In genomic region chr15:82398785-82399184, GRCh38 we compare ENCODE assay signal across 28 cellular contexts. TPM values are rescaled to one million over a fixed set of nuclear protein-coding genes. Genes with fewer than 3 reads are reported as not detected.
DNase-seq lines count a peak whose midpoint lies in the region; ATAC-seq and TF ChIP-seq lines count a peak whose summit lies in the region.
"Had no signal": no experiment of that assay in that cellular context is flagged by ENCODE, and none has a peak within 500 bp of the region (broad histone marks: within the 10 kb centered on the region; RNA-seq: fewer than 3 reads in every experiment).

No MANE protein-coding gene starts in this region.

- BruUV-seq in Panc1 (replicated peaks; lab: Mats Ljungman, UMichigan): TSS peak; percentile 7

- H3K27me3 Mint-ChIP-seq in naive B cell (no peaks in the 10 kb centered on the region), CD14-positive monocyte (ENCODE audit: low read depth in 3 of 3) (peaks cover 0 to 3% (median 0%) of the 10 kb centered on the region in 3 donors)
- H3K27me3 Mint-ChIP-seq: activated naive CD4-positive, alpha-beta T cell treated with anti-CD3 and anti-CD28 coated beads, Interleukin-2, amount 50 U/mL, for 24 hours; naive thymus-derived CD8-positive, alpha-beta T cell; T-helper 17 cell had no signal

- intact Hi-C loops in Panc1 (cut with micrococcal nuclease; ENCODE audit: unreplicated experiment) (no loop called here), CD14-positive monocyte (cut with micrococcal nuclease) (no loop called here), breast epithelium (cut with DNase I; ENCODE audit: low total_unique reads) (no loop called here)

- H3K4me3 ChIP-seq in Panc1 (ENCODE audit: low read depth in 2 of 2, low read length in 2 of 2) (no peak overlapping the region), breast epithelium (no peak overlapping the region)
- H3K4me3 ChIP-seq: dorsolateral prefrontal cortex, gastrocnemius medialis, GM23248, PC-9, psoas muscle, tibial artery had no signal

- no peak for TF ChIP-seq POLR2A in breast epithelium (IDR thresholded peaks at IDR 0.05)

- H3K9me3 ChIP-seq in Panc1 (ENCODE audit: control insufficient read depth, insufficient read depth, low read depth, low read length) (no peaks in the 10 kb centered on the region), breast epithelium (no peaks in the 10 kb centered on the region)
- H3K9me3 ChIP-seq: Caco-2, gastrocnemius medialis, tibial artery had no signal

- no peaks in the 10 kb centered on the region for H3K27me3 ChIP-seq in Panc1 (ENCODE audit: control insufficient read depth, insufficient read depth, low read length)
- no peaks in the 10 kb centered on the region for H3K27me3 ChIP-seq in breast epithelium
- H3K27me3 ChIP-seq: brain microvascular endothelial cell, dorsolateral prefrontal cortex, gastrocnemius medialis, tibial artery had no signal

- peak overlapping the region; percentile 29 to 97 (median 90) for H3K27ac Mint-ChIP-seq in naive B cell
- no peak overlapping the region for H3K27ac Mint-ChIP-seq in CD14-positive monocyte
- H3K27ac Mint-ChIP-seq: activated naive CD4-positive, alpha-beta T cell treated with anti-CD3 and anti-CD28 coated beads, Interleukin-2, amount 50 U/mL, for 24 hours; naive thymus-derived CD8-positive, alpha-beta T cell; T-helper 17 cell had no signal

- H3K27ac ChIP-seq in Panc1 (ENCODE audit: low read length) (no peak overlapping the region), breast epithelium (no peak overlapping the region)
- H3K27ac ChIP-seq: brain microvascular endothelial cell, dorsolateral prefrontal cortex, gastrocnemius medialis, GM23248, PC-9, psoas muscle, tibial artery had no signal

- H3K9me3 Mint-ChIP-seq in naive B cell: peaks cover 0 to 2% (median 0%) of the 10 kb centered on the region in 7 donors
- H3K9me3 Mint-ChIP-seq in CD14-positive monocyte: peaks cover 0 to 3% (median 0%) of the 10 kb centered on the region in 7 donors
- H3K9me3 Mint-ChIP-seq: activated naive CD4-positive, alpha-beta T cell treated with anti-CD3 and anti-CD28 coated beads, Interleukin-2, amount 50 U/mL, for 24 hours had no signal

- CTCF ChIA-PET in Panc1 (lab: Charles Lee): no interaction called here

- POLR2A ChIA-PET in Panc1 (lab: Charles Lee): no interaction called here

- DNase-seq in Panc1 (ENCODE audit: low read depth, low spot score) (no peak), naive B cell (no peak), CD14-positive monocyte (ENCODE audit: low spot score) (no peak), AG20443 (ENCODE audit: low spot score) (no peak), breast epithelium (ENCODE audit: low spot score in 2 of 2) (no peak)
- DNase-seq: activated CD4-positive, alpha-beta T cell treated with anti-CD3 and anti-CD28 coated beads, Interleukin-2, amount 50 U/mL, for 4 hours; amniotic stem cell; brain microvascular endothelial cell; C1 segment of cervical spinal cord; Caco-2; dorsolateral prefrontal cortex; gastrocnemius medialis; GM23248; kidney glomerular epithelial cell; naive thymus-derived CD8-positive, alpha-beta T cell; NCI-H1694 treated with DMSO at 0.1 percent for 48 hours; NCI-H2171; PC-9; psoas muscle; Right ventricle myocardium superior; stimulated activated CD4-positive, alpha-beta T cell treated with anti-CD3 and anti-CD28 coated beads, Interleukin-4, amount 100 ng/mL, for 1 hour; T-helper 17 cell; tibial artery had no signal

- TF ChIP-seq CTCF in Panc1 (IDR thresholded peaks at IDR 0.05): no peak
- no peak for TF ChIP-seq CTCF in CD14-positive monocyte (IDR thresholded peaks at IDR 0.05)
- TF ChIP-seq CTCF in breast epithelium (IDR thresholded peaks at IDR 0.05): no peak

- H3K4me1 ChIP-seq in Panc1 (ENCODE audit: control insufficient read depth, insufficient read depth, low read length) (no peaks in the 10 kb centered on the region), breast epithelium (no peaks in the 10 kb centered on the region)
- H3K4me1 ChIP-seq: Caco-2, gastrocnemius medialis, psoas muscle, tibial artery had no signal

- H3K4me1 Mint-ChIP-seq in naive B cell (peaks cover 10 to 26% (median 15%) of the 10 kb centered on the region in 3 donors), CD14-positive monocyte (peaks cover 3% of the 10 kb centered on the region)
- H3K4me1 Mint-ChIP-seq: activated naive CD4-positive, alpha-beta T cell treated with anti-CD3 and anti-CD28 coated beads, Interleukin-2, amount 50 U/mL, for 24 hours had no signal

- in situ Hi-C loops in Panc1 (cut with HindIII; ENCODE audit: low pct_unique_long_range_greater_than_20kb, low sequenced_read_pairs): no loop called here

- H3K36me3 ChIP-seq in Panc1 (ENCODE audit: control insufficient read depth, insufficient read depth, low read length) (no peaks in the 10 kb centered on the region), breast epithelium (no peaks in the 10 kb centered on the region)
- H3K36me3 ChIP-seq: brain microvascular endothelial cell, gastrocnemius medialis, tibial artery had no signal

- peak; percentile 36 for ATAC-seq in GM19395 (IDR thresholded peaks at IDR 0.05; ENCODE audit: unreplicated experiment)
- peak; percentile 29 for ATAC-seq in HG03432 (IDR thresholded peaks at IDR 0.05; ENCODE audit: unreplicated experiment)
- ATAC-seq in Panc1: no peak
- no peak for ATAC-seq in naive B cell (ENCODE audit: low read depth in 2 of 2)
- ATAC-seq: activated CD4-positive, CD25-positive, alpha-beta regulatory T cell treated with anti-CD3 and anti-CD28 coated beads, Interleukin-2, amount 50 U/mL, for 24 hours; gastrocnemius medialis; naive thymus-derived CD8-positive, alpha-beta T cell; psoas muscle; SK-N-SH treated with all-trans-retinoic acid at 6 μM for 48 hours; T-helper 17 cell had no signal

- H3K36me3 Mint-ChIP-seq in naive B cell (no peaks in the 10 kb centered on the region), CD14-positive monocyte (no peaks in the 10 kb centered on the region)
- H3K36me3 Mint-ChIP-seq: activated naive CD4-positive, alpha-beta T cell treated with anti-CD3 and anti-CD28 coated beads, Interleukin-2, amount 50 U/mL, for 24 hours had no signal

- H3K4me3 Mint-ChIP-seq in naive B cell (peak overlapping the region; percentile 16 to 89 (median 72)), CD14-positive monocyte (no peak overlapping the region)
- H3K4me3 Mint-ChIP-seq: activated naive CD4-positive, alpha-beta T cell treated with anti-CD3 and anti-CD28 coated beads, Interleukin-2, amount 50 U/mL, for 24 hours; T-helper 17 cell had no signal

RNA-seq across cellular contexts. Expression of gene GOLGA6L9, which starts 30.8 kb away (rescaled TPM):
- total RNA-seq in Panc1 (2021; ENCODE audit: unreplicated experiment) (5.8 TPM), breast epithelium (1 to 10 TPM; 2.1 to 7.5 (median 4.6) TPM)
- polyA plus RNA-seq in Panc1 (2012; ENCODE audit: insufficient read length): 9.4 TPM
- polyA plus RNA-seq in naive B cell (ENCODE audit: low read depth in 6 of 6) (under 1 TPM in 5 of 6 donors, not detected in 1; 0.16 to 0.86 (median 0.48) TPM), CD14-positive monocyte (not detected)

RNA-seq across cellular contexts. Expression of gene GOLGA6L10, which starts 49.5 kb away (rescaled TPM):
- total RNA-seq in Panc1 (2021; ENCODE audit: unreplicated experiment) (3.5 TPM), breast epithelium (1 to 10 TPM in 2 of 3 donors, under 1 TPM in 1; 0.48 to 2.6 (median 1.6) TPM)
- 4.1 TPM for polyA plus RNA-seq in Panc1 (2012; ENCODE audit: insufficient read length)
- polyA plus RNA-seq in naive B cell (ENCODE audit: low read depth in 6 of 6) (under 1 TPM in 3 of 6 donors, not detected in 3; 0.09 to 0.17 (median 0.13) TPM), CD14-positive monocyte (not detected)
- polyA plus RNA-seq: GM23248 had no signal

Comparison
In these comparisons a context has a peak if more than half of its experiments do, and no peak if none do; other contexts are left out.
1. ATAC-seq: peak in GM19395 (single experiment) and HG03432 (single experiment); none in Panc1 (single experiment) and naive B cell (0 of 2).
2. H3K27ac Mint-ChIP-seq: peak in naive B cell (6 of 6); none in CD14-positive monocyte (0 of 7).
3. H3K4me3 Mint-ChIP-seq: peak in naive B cell (8 of 8); none in CD14-positive monocyte (0 of 2).